In the genomic region with DNA sequence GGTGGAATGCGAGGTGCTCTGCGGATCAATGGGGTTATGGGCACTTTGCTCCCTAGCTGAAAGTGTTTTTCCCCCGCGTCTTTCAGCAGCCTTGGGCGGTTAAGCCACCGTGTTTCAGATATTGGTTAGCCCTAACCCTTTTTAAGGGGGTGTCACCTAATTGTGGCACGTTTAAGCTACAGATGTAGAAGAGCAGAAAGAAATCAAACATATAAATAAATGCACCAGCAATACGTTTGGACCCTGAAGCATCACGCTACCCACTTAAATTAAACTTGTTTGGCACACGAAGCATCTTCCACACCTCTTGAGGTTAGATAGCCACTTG, we compare ENCODE assay signal across 1 cellular context.
A peak's percentile ranks its signal among the peaks of the same experiment; 100 is the strongest.
TF ChIP-seq lines count a peak whose summit lies in the region.

No MANE protein-coding gene starts in this region.

TF ChIP-seq in HepG2, 621 proteins besides CTCF, POLR2A, EP300 and RAD21 (continues in another document):
- TF ChIP-seq, protein P1, sequence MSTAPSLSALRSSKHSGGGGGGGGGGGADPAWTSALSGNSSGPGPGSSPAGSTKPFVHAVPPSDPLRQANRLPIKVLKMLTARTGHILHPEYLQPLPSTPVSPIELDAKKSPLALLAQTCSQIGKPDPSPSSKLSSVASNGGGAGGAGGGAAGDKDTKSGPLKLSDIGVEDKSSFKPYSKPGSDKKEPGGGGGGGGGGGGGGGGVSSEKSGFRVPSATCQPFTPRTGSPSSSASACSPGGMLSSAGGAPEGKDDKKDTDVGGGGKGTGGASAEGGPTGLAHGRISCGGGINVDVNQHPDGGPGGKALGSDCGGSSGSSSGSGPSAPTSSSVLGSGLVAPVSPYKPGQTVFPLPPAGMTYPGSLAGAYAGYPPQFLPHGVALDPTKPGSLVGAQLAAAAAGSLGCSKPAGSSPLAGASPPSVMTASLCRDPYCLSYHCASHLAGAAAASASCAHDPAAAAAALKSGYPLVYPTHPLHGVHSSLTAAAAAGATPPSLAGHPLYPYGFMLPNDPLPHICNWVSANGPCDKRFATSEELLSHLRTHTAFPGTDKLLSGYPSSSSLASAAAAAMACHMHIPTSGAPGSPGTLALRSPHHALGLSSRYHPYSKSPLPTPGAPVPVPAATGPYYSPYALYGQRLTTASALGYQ (CRISPR knock-in tag; IDR thresholded peaks at IDR 0.05): no peak
- TF ChIP-seq, protein P2, sequence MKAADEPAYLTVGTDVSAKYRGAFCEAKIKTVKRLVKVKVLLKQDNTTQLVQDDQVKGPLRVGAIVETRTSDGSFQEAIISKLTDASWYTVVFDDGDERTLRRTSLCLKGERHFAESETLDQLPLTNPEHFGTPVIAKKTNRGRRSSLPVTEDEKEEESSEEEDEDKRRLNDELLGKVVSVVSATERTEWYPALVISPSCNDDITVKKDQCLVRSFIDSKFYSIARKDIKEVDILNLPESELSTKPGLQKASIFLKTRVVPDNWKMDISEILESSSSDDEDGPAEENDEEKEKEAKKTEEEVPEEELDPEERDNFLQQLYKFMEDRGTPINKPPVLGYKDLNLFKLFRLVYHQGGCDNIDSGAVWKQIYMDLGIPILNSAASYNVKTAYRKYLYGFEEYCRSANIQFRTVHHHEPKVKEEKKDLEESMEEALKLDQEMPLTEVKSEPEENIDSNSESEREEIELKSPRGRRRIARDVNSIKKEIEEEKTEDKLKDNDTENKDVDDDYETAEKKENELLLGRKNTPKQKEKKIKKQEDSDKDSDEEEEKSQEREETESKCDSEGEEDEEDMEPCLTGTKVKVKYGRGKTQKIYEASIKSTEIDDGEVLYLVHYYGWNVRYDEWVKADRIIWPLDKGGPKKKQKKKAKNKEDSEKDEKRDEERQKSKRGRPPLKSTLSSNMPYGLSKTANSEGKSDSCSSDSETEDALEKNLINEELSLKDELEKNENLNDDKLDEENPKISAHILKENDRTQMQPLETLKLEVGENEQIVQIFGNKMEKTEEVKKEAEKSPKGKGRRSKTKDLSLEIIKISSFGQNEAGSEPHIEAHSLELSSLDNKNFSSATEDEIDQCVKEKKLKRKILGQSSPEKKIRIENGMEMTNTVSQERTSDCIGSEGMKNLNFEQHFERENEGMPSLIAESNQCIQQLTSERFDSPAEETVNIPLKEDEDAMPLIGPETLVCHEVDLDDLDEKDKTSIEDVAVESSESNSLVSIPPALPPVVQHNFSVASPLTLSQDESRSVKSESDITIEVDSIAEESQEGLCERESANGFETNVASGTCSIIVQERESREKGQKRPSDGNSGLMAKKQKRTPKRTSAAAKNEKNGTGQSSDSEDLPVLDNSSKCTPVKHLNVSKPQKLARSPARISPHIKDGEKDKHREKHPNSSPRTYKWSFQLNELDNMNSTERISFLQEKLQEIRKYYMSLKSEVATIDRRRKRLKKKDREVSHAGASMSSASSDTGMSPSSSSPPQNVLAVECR (CRISPR knock-in tag; IDR thresholded peaks at IDR 0.05; ENCODE audit: borderline replicate concordance): no peak
- TF ChIP-seq, protein P3, sequence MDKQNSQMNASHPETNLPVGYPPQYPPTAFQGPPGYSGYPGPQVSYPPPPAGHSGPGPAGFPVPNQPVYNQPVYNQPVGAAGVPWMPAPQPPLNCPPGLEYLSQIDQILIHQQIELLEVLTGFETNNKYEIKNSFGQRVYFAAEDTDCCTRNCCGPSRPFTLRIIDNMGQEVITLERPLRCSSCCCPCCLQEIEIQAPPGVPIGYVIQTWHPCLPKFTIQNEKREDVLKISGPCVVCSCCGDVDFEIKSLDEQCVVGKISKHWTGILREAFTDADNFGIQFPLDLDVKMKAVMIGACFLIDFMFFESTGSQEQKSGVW (CRISPR knock-in tag; IDR thresholded peaks at IDR 0.05; ENCODE audit: borderline replicate concordance): no peak
- no peak for TF ChIP-seq HES4 (CRISPR knock-in tag; IDR thresholded peaks at IDR 0.05; ENCODE audit: borderline replicate concordance)
- TF ChIP-seq, protein P4, sequence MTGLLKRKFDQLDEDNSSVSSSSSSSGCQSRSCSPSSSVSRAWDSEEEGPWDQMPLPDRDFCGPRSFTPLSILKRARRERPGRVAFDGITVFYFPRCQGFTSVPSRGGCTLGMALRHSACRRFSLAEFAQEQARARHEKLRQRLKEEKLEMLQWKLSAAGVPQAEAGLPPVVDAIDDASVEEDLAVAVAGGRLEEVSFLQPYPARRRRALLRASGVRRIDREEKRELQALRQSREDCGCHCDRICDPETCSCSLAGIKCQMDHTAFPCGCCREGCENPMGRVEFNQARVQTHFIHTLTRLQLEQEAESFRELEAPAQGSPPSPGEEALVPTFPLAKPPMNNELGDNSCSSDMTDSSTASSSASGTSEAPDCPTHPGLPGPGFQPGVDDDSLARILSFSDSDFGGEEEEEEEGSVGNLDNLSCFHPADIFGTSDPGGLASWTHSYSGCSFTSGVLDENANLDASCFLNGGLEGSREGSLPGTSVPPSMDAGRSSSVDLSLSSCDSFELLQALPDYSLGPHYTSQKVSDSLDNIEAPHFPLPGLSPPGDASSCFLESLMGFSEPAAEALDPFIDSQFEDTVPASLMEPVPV (CRISPR knock-in tag; IDR thresholded peaks at IDR 0.05): no peak
- TF ChIP-seq HMG20A (CRISPR knock-in tag; IDR thresholded peaks at IDR 0.05; ENCODE audit: borderline replicate concordance): no peak
- no peak for TF ChIP-seq HMG20B (CRISPR knock-in tag; conservative IDR thresholded peaks at IDR 0.05)
- peak; percentile 46; the same call in 1 of the 2 replicates for TF ChIP-seq HNF4A (CRISPR knock-in tag; IDR thresholded peaks at IDR 0.05)
- no peak for TF ChIP-seq ZNF589 (CRISPR knock-in tag; conservative IDR thresholded peaks at IDR 0.05)
- TF ChIP-seq, protein P5, sequence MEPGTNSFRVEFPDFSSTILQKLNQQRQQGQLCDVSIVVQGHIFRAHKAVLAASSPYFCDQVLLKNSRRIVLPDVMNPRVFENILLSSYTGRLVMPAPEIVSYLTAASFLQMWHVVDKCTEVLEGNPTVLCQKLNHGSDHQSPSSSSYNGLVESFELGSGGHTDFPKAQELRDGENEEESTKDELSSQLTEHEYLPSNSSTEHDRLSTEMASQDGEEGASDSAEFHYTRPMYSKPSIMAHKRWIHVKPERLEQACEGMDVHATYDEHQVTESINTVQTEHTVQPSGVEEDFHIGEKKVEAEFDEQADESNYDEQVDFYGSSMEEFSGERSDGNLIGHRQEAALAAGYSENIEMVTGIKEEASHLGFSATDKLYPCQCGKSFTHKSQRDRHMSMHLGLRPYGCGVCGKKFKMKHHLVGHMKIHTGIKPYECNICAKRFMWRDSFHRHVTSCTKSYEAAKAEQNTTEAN (CRISPR knock-in tag; conservative IDR thresholded peaks at IDR 0.05): 0 out of 2 replicates have a peak, but pooled peaks have one; percentile 28
- 0 out of 2 replicates have a peak, but pooled peaks have one; percentile 0 for TF ChIP-seq ZNF703 (CRISPR knock-in tag; IDR thresholded peaks at IDR 0.05; ENCODE audit: borderline replicate concordance)
- TF ChIP-seq YEATS4 (CRISPR knock-in tag; IDR thresholded peaks at IDR 0.05; ENCODE audit: borderline replicate concordance): 0 out of 2 replicates have a peak, but pooled peaks have one; percentile 7
- no peak for TF ChIP-seq NRL (CRISPR knock-in tag; IDR thresholded peaks at IDR 0.05; ENCODE audit: borderline replicate concordance)
- TF ChIP-seq ZBTB7B (CRISPR knock-in tag; IDR thresholded peaks at IDR 0.05): no peak
- TF ChIP-seq GFI1 (CRISPR knock-in tag; IDR thresholded peaks at IDR 0.05; ENCODE audit: borderline replicate concordance): no peak
- TF ChIP-seq KAT2B (IDR thresholded peaks at IDR 0.05; ENCODE audit: borderline replicate concordance, low read depth, low read length): no peak
- no peak for TF ChIP-seq JARID2 (CRISPR knock-in tag; IDR thresholded peaks at IDR 0.05; ENCODE audit: insufficient replicate concordance)
- TF ChIP-seq, protein P6, sequence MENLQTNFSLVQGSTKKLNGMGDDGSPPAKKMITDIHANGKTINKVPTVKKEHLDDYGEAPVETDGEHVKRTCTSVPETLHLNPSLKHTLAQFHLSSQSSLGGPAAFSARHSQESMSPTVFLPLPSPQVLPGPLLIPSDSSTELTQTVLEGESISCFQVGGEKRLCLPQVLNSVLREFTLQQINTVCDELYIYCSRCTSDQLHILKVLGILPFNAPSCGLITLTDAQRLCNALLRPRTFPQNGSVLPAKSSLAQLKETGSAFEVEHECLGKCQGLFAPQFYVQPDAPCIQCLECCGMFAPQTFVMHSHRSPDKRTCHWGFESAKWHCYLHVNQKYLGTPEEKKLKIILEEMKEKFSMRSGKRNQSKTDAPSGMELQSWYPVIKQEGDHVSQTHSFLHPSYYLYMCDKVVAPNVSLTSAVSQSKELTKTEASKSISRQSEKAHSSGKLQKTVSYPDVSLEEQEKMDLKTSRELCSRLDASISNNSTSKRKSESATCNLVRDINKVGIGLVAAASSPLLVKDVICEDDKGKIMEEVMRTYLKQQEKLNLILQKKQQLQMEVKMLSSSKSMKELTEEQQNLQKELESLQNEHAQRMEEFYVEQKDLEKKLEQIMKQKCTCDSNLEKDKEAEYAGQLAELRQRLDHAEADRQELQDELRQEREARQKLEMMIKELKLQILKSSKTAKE (CRISPR knock-in tag; IDR thresholded peaks at IDR 0.05; ENCODE audit: borderline replicate concordance): 0 out of 2 replicates have a peak, but pooled peaks have one; percentile 39
- 0 out of 2 replicates have a peak, but pooled peaks have one; percentile 5 for TF ChIP-seq MEIS1 (CRISPR knock-in tag; IDR thresholded peaks at IDR 0.05; ENCODE audit: borderline replicate concordance)
- no peak for TF ChIP-seq ZNF564 (CRISPR knock-in tag; IDR thresholded peaks at IDR 0.05)
- TF ChIP-seq ZC3H13 (CRISPR knock-in tag; IDR thresholded peaks at IDR 0.05): 0 out of 2 replicates have a peak, but pooled peaks have one; percentile 5
- TF ChIP-seq ZNF652 (CRISPR knock-in tag; IDR thresholded peaks at IDR 0.05; ENCODE audit: borderline replicate concordance, low read depth): no peak
- TF ChIP-seq ZNF781 (CRISPR knock-in tag; IDR thresholded peaks at IDR 0.05; ENCODE audit: borderline replicate concordance, not compliant biosample characterization): no peak
- no peak for TF ChIP-seq ZNF562 (CRISPR knock-in tag; IDR thresholded peaks at IDR 0.05; ENCODE audit: borderline replicate concordance)
- TF ChIP-seq TGIF2 (CRISPR knock-in tag; IDR thresholded peaks at IDR 0.05): no peak
- no peak for TF ChIP-seq JDP2 (CRISPR knock-in tag; IDR thresholded peaks at IDR 0.05; ENCODE audit: borderline replicate concordance)
- TF ChIP-seq, protein P7, sequence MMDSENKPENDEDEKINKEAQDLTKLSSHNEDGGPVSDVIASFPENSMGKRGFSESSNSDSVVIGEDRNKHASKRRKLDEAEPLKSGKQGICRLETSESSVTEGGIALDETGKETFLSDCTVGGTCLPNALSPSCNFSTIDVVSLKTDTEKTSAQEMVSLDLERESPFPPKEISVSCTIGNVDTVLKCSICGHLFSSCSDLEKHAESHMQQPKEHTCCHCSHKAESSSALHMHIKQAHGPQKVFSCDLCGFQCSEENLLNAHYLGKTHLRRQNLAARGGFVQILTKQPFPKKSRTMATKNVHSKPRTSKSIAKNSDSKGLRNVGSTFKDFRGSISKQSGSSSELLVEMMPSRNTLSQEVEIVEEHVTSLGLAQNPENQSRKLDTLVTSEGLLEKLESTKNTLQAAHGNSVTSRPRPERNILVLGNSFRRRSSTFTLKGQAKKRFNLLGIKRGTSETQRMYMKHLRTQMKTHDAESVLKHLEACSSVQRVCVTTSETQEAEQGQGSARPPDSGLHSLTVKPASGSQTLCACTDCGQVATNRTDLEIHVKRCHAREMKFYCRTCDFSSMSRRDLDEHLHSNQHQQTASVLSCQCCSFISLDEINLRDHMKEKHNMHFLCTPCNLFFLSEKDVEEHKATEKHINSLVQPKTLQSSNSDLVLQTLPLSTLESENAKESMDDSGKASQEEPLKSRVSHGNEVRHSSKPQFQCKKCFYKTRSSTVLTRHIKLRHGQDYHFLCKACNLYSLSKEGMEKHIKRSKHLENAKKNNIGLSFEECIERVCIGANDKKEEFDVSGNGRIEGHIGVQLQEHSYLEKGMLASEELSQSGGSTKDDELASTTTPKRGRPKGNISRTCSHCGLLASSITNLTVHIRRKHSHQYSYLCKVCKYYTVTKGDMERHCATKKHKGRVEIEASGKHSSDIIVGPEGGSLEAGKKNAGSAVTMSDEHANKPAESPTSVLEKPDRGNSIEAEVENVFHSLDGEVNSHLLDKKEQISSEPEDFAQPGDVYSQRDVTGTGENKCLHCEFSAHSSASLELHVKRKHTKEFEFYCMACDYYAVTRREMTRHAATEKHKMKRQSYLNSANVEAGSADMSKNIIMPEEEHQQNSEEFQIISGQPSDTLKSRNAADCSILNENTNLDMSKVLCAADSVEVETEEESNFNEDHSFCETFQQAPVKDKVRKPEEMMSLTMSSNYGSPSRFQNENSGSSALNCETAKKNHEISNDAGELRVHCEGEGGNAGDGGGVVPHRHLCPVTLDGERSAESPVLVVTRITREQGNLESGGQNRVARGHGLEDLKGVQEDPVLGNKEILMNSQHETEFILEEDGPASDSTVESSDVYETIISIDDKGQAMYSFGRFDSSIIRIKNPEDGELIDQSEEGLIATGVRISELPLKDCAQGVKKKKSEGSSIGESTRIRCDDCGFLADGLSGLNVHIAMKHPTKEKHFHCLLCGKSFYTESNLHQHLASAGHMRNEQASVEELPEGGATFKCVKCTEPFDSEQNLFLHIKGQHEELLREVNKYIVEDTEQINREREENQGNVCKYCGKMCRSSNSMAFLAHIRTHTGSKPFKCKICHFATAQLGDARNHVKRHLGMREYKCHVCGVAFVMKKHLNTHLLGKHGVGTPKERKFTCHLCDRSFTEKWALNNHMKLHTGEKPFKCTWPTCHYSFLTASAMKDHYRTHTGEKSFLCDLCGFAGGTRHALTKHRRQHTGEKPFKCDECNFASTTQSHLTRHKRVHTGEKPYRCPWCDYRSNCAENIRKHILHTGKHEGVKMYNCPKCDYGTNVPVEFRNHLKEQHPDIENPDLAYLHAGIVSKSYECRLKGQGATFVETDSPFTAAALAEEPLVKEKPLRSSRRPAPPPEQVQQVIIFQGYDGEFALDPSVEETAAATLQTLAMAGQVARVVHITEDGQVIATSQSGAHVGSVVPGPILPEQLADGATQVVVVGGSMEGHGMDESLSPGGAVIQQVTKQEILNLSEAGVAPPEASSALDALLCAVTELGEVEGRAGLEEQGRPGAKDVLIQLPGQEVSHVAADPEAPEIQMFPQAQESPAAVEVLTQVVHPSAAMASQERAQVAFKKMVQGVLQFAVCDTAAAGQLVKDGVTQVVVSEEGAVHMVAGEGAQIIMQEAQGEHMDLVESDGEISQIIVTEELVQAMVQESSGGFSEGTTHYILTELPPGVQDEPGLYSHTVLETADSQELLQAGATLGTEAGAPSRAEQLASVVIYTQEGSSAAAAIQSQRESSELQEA (CRISPR knock-in tag; IDR thresholded peaks at IDR 0.05; ENCODE audit: not compliant biosample characterization): no peak
- no peak for TF ChIP-seq ZNF777 (CRISPR knock-in tag; IDR thresholded peaks at IDR 0.05)
- TF ChIP-seq WIZ (CRISPR knock-in tag; IDR thresholded peaks at IDR 0.05): no peak
- TF ChIP-seq ZNF660 (CRISPR knock-in tag; IDR thresholded peaks at IDR 0.05; ENCODE audit: borderline replicate concordance, low read depth): no peak
- TF ChIP-seq, protein P8, sequence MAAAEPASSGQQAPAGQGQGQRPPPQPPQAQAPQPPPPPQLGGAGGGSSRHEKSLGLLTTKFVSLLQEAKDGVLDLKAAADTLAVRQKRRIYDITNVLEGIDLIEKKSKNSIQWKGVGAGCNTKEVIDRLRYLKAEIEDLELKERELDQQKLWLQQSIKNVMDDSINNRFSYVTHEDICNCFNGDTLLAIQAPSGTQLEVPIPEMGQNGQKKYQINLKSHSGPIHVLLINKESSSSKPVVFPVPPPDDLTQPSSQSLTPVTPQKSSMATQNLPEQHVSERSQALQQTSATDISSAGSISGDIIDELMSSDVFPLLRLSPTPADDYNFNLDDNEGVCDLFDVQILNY (CRISPR knock-in tag; conservative IDR thresholded peaks at IDR 0.05): no peak
- no peak for TF ChIP-seq TEAD3 (CRISPR knock-in tag; optimal IDR thresholded peaks at IDR 0.05; ENCODE audit: borderline replicate concordance)
- no peak for TF ChIP-seq CHD4 (IDR thresholded peaks at IDR 0.05; ENCODE audit: borderline replicate concordance, low read length)
- 0 out of 2 replicates have a peak, but pooled peaks have one; percentile 16 for TF ChIP-seq NR2F6 (IDR thresholded peaks at IDR 0.05)
- no peak for TF ChIP-seq NR2F6 (CRISPR knock-in tag; IDR thresholded peaks at IDR 0.05)
- no peak for TF ChIP-seq NBN (conservative IDR thresholded peaks at IDR 0.05)
- no peak for TF ChIP-seq ZNF253 (CRISPR knock-in tag; IDR thresholded peaks at IDR 0.05; ENCODE audit: borderline replicate concordance)
